Comparison of ENCODE assay signal across 8 cellular contexts in the genomic region with DNA sequence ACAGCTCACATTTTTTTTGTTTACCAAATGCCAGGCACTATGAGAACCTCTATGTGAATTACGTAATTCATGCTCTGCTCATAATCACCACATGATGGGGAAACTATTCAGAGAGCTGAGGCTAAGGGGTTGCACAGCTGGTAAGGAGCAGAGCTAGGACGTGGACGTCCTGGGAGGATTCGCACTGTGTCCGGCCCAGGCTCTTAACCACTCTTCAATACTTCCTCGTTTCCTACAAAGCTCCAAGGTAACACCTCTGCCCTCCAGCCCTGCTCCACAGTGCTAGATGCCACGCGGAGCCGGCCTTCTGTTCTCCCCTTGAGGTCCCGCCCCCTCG. TPM values are rescaled to one million over a fixed set of nuclear protein-coding genes. Genes with fewer than 3 reads are reported as not detected.
DNase-seq lines count a peak whose midpoint lies in the region; ATAC-seq and TF ChIP-seq lines count a peak whose summit lies in the region.

No MANE protein-coding gene starts in this region.

- peaks cover 11% of the 10 kb centered on the region for H3K36me3 ChIP-seq in H7 (replicated peaks; ENCODE audit: control insufficient read depth, insufficient read depth, low read length)
- H3K36me3 ChIP-seq in spleen: peaks cover 0 to 79% (median 26%) of the 10 kb centered on the region in 6 donors

- no peak overlapping the region for H3K27ac Mint-ChIP-seq in T-helper 17 cell

- H3K4me1 Mint-ChIP-seq in T-helper 17 cell: peaks cover 25% of the 10 kb centered on the region

- ATAC-seq in T-helper 17 cell (peak; percentile 42), foreskin keratinocyte (peak; percentile 50)

- WGBS in spleen, 5 donors: 7 to 20% (median 15%) methylated on average over 9 to 11 of the region's 11 CpGs

- peaks cover 4% of the 10 kb centered on the region for H3K4me1 ChIP-seq in foreskin keratinocyte
- H3K4me1 ChIP-seq in spleen: peaks cover 4 to 34% (median 20%) of the 10 kb centered on the region in 6 donors

- peak; percentile 49 for TF ChIP-seq CTCF in foreskin keratinocyte (conservative IDR thresholded peaks at IDR 0.05)
- peak in 3 of 11 experiments; percentile 8 to 32 (median 26) for TF ChIP-seq CTCF in spleen (IDR thresholded peaks at IDR 0.05 in 8 of 11, conservative IDR thresholded peaks at IDR 0.05 in 3 of 11)

- intact Hi-C loops in spleen (cut with DNase I; ENCODE audit: low total_unique reads): no loop called here
- intact Hi-C loops in posterior vena cava (cut with DNase I): no loop called here

- TF ChIP-seq POLR2A in spleen (IDR thresholded peaks at IDR 0.05): no peak

- no peaks in the 10 kb centered on the region for H3K9me3 ChIP-seq in T-helper 17 cell (ENCODE audit: control insufficient read depth, low read length, poor library complexity, severe bottlenecking)
- no peaks in the 10 kb centered on the region for H3K9me3 ChIP-seq in spleen

- peaks cover 3% of the 10 kb centered on the region for H3K36me3 Mint-ChIP-seq in T-helper 17 cell (ENCODE audit: low read depth)

- H3K27me3 ChIP-seq in H7 (ENCODE audit: control insufficient read depth, insufficient read depth, low read length) (no peaks in the 10 kb centered on the region), foreskin keratinocyte (no peaks in the 10 kb centered on the region), spleen (replicated peaks in 1 of 7) (no peaks in the 10 kb centered on the region)

- H3K27me3 Mint-ChIP-seq in T-helper 17 cell: no peaks in the 10 kb centered on the region

- peak overlapping the region; percentile 90 for H3K4me3 Mint-ChIP-seq in T-helper 17 cell

- H3K27ac ChIP-seq in foreskin keratinocyte: peak overlapping the region; percentile 20
- H3K27ac ChIP-seq in spleen: peak overlapping the region; percentile 60 to 94 (median 91)

- DNase-seq in H7 (no peak), T-helper 17 cell (no peak), foreskin keratinocyte (no peak), spleen (no peak), posterior vena cava (ENCODE audit: low spot score) (no peak), NCI-H187 treated with DMSO at 0.1 percent for 48 hours (lab: John Stamatoyannopoulos, UW) (no peak), GOT3 (lab: John Stamatoyannopoulos, UW) (no peak)
- no peak for DNase-seq in activated CD8-positive, alpha-beta memory T cell treated with anti-CD3 and anti-CD28 coated beads, Interleukin-2, amount 50 U/mL, for 48 hours

- H3K4me3 ChIP-seq in H7 (ENCODE audit: insufficient read depth, low read depth, low read length): peak overlapping the region; percentile 39
- H3K4me3 ChIP-seq in spleen: peak overlapping the region; percentile 43 to 75 (median 48)

RNA-seq across cellular contexts. Expression of gene PHF19, which starts 8.7 kb away (rescaled TPM):
- total RNA-seq in H7 (2014; rRNA removed; shearing (Covaris generic)): 35.5 and 40.1 TPM in 2 replicates
- 10 to 100 TPM; 69.9 to 96.9 TPM for total RNA-seq in T-helper 17 cell
- total RNA-seq in foreskin keratinocyte: 67.2 and 82.1 TPM in 2 replicates
- polyA plus RNA-seq in foreskin keratinocyte: 89.0 and 105 TPM in 2 replicates
- total RNA-seq in spleen: 10 to 100 TPM; 33.4 to 53.0 (median 40.5) TPM
- polyA plus RNA-seq in spleen: 10 to 100 TPM; 12.6 to 29.4 (median 27.7) TPM
- 10 to 100 TPM; 30.8 to 40.2 TPM for total RNA-seq in posterior vena cava

RNA-seq across cellular contexts. Expression of gene PSMD5, which starts 25.6 kb away (rescaled TPM):
- total RNA-seq in H7 (2014; rRNA removed; shearing (Covaris generic)): 24.3 and 25.6 TPM in 2 replicates
- total RNA-seq in T-helper 17 cell (10 to 100 TPM; 37.2 to 51.5 TPM), foreskin keratinocyte (44.8 and 46.2 TPM in 2 replicates), spleen (10 to 100 TPM; 26.1 to 41.4 (median 34.8) TPM), posterior vena cava (10 to 100 TPM; 31.3 to 37.5 TPM)
- polyA plus RNA-seq in foreskin keratinocyte (21.5 and 25.9 TPM in 2 replicates), spleen (10 to 100 TPM in 2 of 3 donors, 1 to 10 TPM in 1; 8.9 to 14.0 (median 11.3) TPM)

RNA-seq across cellular contexts. Expression of gene TRAF1, which starts 58.3 kb away (rescaled TPM):
- 0.97 and 1.4 TPM in 2 replicates for total RNA-seq in H7 (2014; rRNA removed; shearing (Covaris generic))
- 100 to 1,000 TPM; 103 to 118 TPM for total RNA-seq in T-helper 17 cell
- 0.78 and 0.99 TPM in 2 replicates for total RNA-seq in foreskin keratinocyte
- 0.56 and 0.78 TPM in 2 replicates for polyA plus RNA-seq in foreskin keratinocyte
- total RNA-seq in spleen: 10 to 100 TPM; 11.9 to 29.2 (median 22.4) TPM
- polyA plus RNA-seq in spleen: 10 to 100 TPM in 2 of 3 donors, 1 to 10 TPM in 1; 8.6 to 13.0 (median 10.2) TPM
- total RNA-seq in posterior vena cava: 10 to 100 TPM; 10.2 to 14.6 TPM
